In the genomic region with DNA sequence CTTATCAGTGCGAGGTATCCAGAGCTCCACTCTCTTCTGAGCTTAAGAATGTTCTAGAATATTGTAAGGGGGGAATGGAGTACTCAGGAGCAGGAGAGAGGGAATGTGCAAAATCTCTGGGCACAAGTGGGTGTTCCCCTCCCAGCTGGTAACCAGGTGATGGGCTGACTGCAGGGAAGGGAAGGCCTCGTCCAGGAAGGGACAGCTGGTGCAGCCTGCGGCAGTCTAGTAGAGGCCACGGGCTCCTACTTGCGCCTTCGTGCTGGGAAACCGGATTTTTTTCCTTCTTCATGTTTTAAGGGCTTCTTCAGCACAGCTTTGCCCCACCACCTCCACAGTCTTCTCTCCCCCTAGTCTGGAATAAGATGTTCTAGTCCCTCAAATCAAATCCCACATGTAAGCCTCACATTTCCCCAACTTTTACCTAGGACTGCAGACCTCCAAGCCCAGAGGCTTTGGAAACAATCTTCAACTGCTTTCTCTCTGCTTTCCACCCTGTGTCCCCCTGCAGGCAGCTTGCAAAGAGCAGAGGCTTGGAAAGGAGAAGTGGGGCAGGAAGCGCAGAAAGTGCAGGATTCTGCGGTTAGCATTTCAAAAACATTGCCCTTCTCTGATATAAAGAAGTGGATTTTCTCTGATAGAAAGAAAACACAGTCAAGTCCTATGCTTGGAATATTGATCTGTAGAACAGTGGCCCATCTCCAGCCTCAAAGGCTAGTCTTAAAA, we compare ENCODE assay signal across 11 cellular contexts. TPM values are rescaled to one million over a fixed set of nuclear protein-coding genes. Genes with fewer than 3 reads are reported as not detected.
DNase-seq lines count a peak whose midpoint lies in the region; ATAC-seq, FAIRE-seq and TF ChIP-seq lines count a peak whose summit lies in the region.
"Had no signal": no experiment of that assay in that cellular context is flagged by ENCODE, and none has a peak within 500 bp of the region (broad histone marks: within the 10 kb centered on the region; RNA-seq: fewer than 3 reads in every experiment).

No MANE protein-coding gene starts in this region.

- no TSS peak for BruUV-seq in endothelial cell of umbilical vein (replicated peaks; lab: Mats Ljungman, UMichigan)

- no peaks in the 10 kb centered on the region for H3K36me3 Mint-ChIP-seq in natural killer cell

- peak overlapping the region; percentile 55 for H3K18ac ChIP-seq in neuronal stem cell (ENCODE audit: low read length)

- H2BK5ac ChIP-seq in neuronal stem cell (ENCODE audit: low read length), result no peak overlapping the region

- TF ChIP-seq CTCF in endothelial cell of umbilical vein (IDR thresholded peaks at IDR 0.05; ENCODE audit: extremely low read depth in 1 of 2, insufficient read depth in 1 of 2, low read depth in 1 of 2, low read length in 2 of 2), result peak in 1 of 2 donors; percentile 23
- no peak for TF ChIP-seq CTCF in gastroesophageal sphincter (IDR thresholded peaks at IDR 0.05)
- TF ChIP-seq CTCF in natural killer cell (IDR thresholded peaks at IDR 0.05), result no peak

- POLR2A ChIA-PET in endothelial cell of umbilical vein (lab: Charles Lee), result no interaction called here

- no peak overlapping the region for H2AK5ac ChIP-seq in neuronal stem cell (ENCODE audit: low read depth, low read length)

- no peak for FAIRE-seq in endothelial cell of umbilical vein (lab: Jason Lieb, UNC)

- H3K4me2 ChIP-seq in endothelial cell of umbilical vein (ENCODE audit: insufficient read depth, low read length), result no peak overlapping the region
- no peak overlapping the region for H3K4me2 ChIP-seq in neuronal stem cell (ENCODE audit: insufficient read depth, low read length, poor library complexity, severe bottlenecking)

- H3K36me3 ChIP-seq in endothelial cell of umbilical vein (ENCODE audit: control insufficient read depth in 2 of 2, extremely low read depth in 1 of 2, insufficient read depth in 2 of 2, low read length in 2 of 2) (no peaks in the 10 kb centered on the region), neuronal stem cell (replicated peaks in 1 of 2; ENCODE audit: control insufficient read depth in 2 of 2, insufficient read depth in 2 of 2, low read length in 2 of 2) (no peaks in the 10 kb centered on the region), gastroesophageal sphincter (no peaks in the 10 kb centered on the region)
- H3K36me3 ChIP-seq: gastrocnemius medialis had no signal

- H3K9ac ChIP-seq in endothelial cell of umbilical vein (replicated peaks; ENCODE audit: extremely low read depth, insufficient read depth, low read length), result no peak overlapping the region
- no peak overlapping the region for H3K9ac ChIP-seq in neuronal stem cell (ENCODE audit: low read depth, low read length, poor library complexity)

- H3K9me3 ChIP-seq in endothelial cell of umbilical vein (replicated peaks; ENCODE audit: control insufficient read depth, insufficient read depth, low read length), result no peaks in the 10 kb centered on the region
- H3K9me3 ChIP-seq in neuronal stem cell (replicated peaks in 1 of 2; ENCODE audit: control insufficient read depth in 2 of 2, insufficient read depth in 1 of 2, low read depth in 1 of 2, low read length in 2 of 2), result no peaks in the 10 kb centered on the region
- no peaks in the 10 kb centered on the region for H3K9me3 ChIP-seq in gastroesophageal sphincter
- H3K9me3 ChIP-seq: gastrocnemius medialis had no signal

- CTCF ChIA-PET in endothelial cell of umbilical vein (lab: Charles Lee), result interaction anchor here (0.8 to 1.8 kb wide), 5 partner anchors 12 to 177 kb away, joined by 3 to 7 read pairs (median 4); partner anchors contain the start of gene CGNL1

- no peak overlapping the region for H2BK12ac ChIP-seq in neuronal stem cell (ENCODE audit: low read length)

- dilution Hi-C loops in endothelial cell of umbilical vein (cut with MboI; ENCODE audit: extremely low pct_ligation_motif_present, low sequenced_read_pairs), result no loop called here

- no CpG with 5 or more reads among the region's 9 CpGs for WGBS in neuronal stem cell (ENCODE audit: extremely low coverage in 2 of 2, insufficient read length in 2 of 2, insufficient replicate concordance in 1 of 2), 2 donors
- 61 to 75% methylated on average over 2 to 9 of the region's 9 CpGs for WGBS in gastroesophageal sphincter (ENCODE audit: low coverage in 1 of 2), 2 donors

- H3K79me2 ChIP-seq in endothelial cell of umbilical vein (ENCODE audit: control insufficient read depth, insufficient read depth, low read length), result no peaks in the 10 kb centered on the region

- no peaks in the 10 kb centered on the region for H4K20me1 ChIP-seq in endothelial cell of umbilical vein (replicated peaks; ENCODE audit: control insufficient read depth, extremely low read depth, insufficient read depth, low read length)

- intact Hi-C loops in endothelial cell of umbilical vein (cut with micrococcal nuclease), result no loop called here
- intact Hi-C loops in natural killer cell (cut with micrococcal nuclease), result no loop called here

- ATAC-seq in gastroesophageal sphincter (no peak), natural killer cell (no peak)
- ATAC-seq: gastrocnemius medialis had no signal

- TF ChIP-seq EP300 in gastroesophageal sphincter (IDR thresholded peaks at IDR 0.05), result no peak

- H3K4me1 ChIP-seq in endothelial cell of umbilical vein (ENCODE audit: control insufficient read depth, extremely low read depth, insufficient read depth, low read length), result no peaks in the 10 kb centered on the region
- no peaks in the 10 kb centered on the region for H3K4me1 ChIP-seq in neuronal stem cell (ENCODE audit: control insufficient read depth in 2 of 2, insufficient read depth in 1 of 2, low read depth in 1 of 2, low read length in 2 of 2)
- H3K4me1 ChIP-seq in gastroesophageal sphincter, result peaks cover 0 to 4% (median 0%) of the 10 kb centered on the region in 3 donors
- H3K4me1 ChIP-seq: gastrocnemius medialis had no signal

- no peaks in the 10 kb centered on the region for H3K9me1 ChIP-seq in endothelial cell of umbilical vein (replicated peaks; ENCODE audit: control insufficient read depth, extremely low read depth, insufficient read depth, low read length)

- H3K23ac ChIP-seq in neuronal stem cell (ENCODE audit: low read depth, low read length, poor library complexity), result no peak overlapping the region

- peak; percentile 10 for DNase-seq in ELR (ENCODE audit: low read depth)
- peak; percentile 85 for DNase-seq in NOMO-1 treated with DMSO at 0.1 percent for 48 hours (lab: John Stamatoyannopoulos, UW; ENCODE audit: unreplicated experiment)
- peak; percentile 14 for DNase-seq in endothelial cell of umbilical vein (ENCODE audit: low read depth, low spot score)
- no peak for DNase-seq in neuronal stem cell (ENCODE audit: low spot score)
- no peak for DNase-seq in central memory CD4-positive, alpha-beta T cell
- no peak for DNase-seq in natural killer cell
- DNase-seq in 8988T, result no peak
- DNase-seq: activated B cell treated with CpG ODN at 0.5 μM for 24 hours, gastrocnemius medialis, NCI-H524 treated with DMSO at 0.1 percent for 48 hours had no signal

- TF ChIP-seq POLR2A in endothelial cell of umbilical vein (IDR thresholded peaks at IDR 0.05; ENCODE audit: low read depth, low read length) (no peak), gastroesophageal sphincter (IDR thresholded peaks at IDR 0.05) (no peak)

- H4K8ac ChIP-seq in neuronal stem cell (ENCODE audit: low read depth, low read length), result no peak overlapping the region

- no peak overlapping the region for H3K14ac ChIP-seq in neuronal stem cell (ENCODE audit: low read length)

- H3K4ac ChIP-seq in neuronal stem cell (ENCODE audit: low read length), result no peak overlapping the region

- no peaks in the 10 kb centered on the region for H3K27me3 Mint-ChIP-seq in natural killer cell (ENCODE audit: low read depth in 2 of 2)
- H3K27me3 Mint-ChIP-seq: activated B cell treated with CpG ODN at 0.5 μM for 24 hours had no signal

- H3K27me3 ChIP-seq in endothelial cell of umbilical vein (ENCODE audit: control insufficient read depth in 2 of 2, insufficient read depth in 2 of 2, low read length in 2 of 2) (no peaks in the 10 kb centered on the region), neuronal stem cell (ENCODE audit: control insufficient read depth in 3 of 3, insufficient read depth in 3 of 3, low read depth in 1 of 3, low read length in 3 of 3) (no peaks in the 10 kb centered on the region), gastroesophageal sphincter (no peaks in the 10 kb centered on the region)
- H3K27me3 ChIP-seq: gastrocnemius medialis had no signal

- no peak overlapping the region for H3K27ac ChIP-seq in endothelial cell of umbilical vein (ENCODE audit: insufficient read depth, low read depth, low read length)
- no peak overlapping the region for H3K27ac ChIP-seq in neuronal stem cell (replicated peaks; ENCODE audit: low read length)
- H3K27ac ChIP-seq in gastroesophageal sphincter, result no peak overlapping the region
- H3K27ac ChIP-seq: gastrocnemius medialis had no signal

- H2BK120ac ChIP-seq in neuronal stem cell (ENCODE audit: low read depth, low read length), result no peak overlapping the region

- H2BK15ac ChIP-seq in neuronal stem cell (ENCODE audit: low read length), result no peak overlapping the region

- H3K27ac Mint-ChIP-seq in natural killer cell, result no peak overlapping the region
- H3K27ac Mint-ChIP-seq: activated B cell treated with CpG ODN at 0.5 μM for 24 hours had no signal

- no peak overlapping the region for H3K4me3 Mint-ChIP-seq in natural killer cell
- H3K4me3 Mint-ChIP-seq: activated B cell treated with CpG ODN at 0.5 μM for 24 hours had no signal

- no peaks in the 10 kb centered on the region for H3K4me1 Mint-ChIP-seq in natural killer cell

- H3K9me3 Mint-ChIP-seq in natural killer cell, result no peaks in the 10 kb centered on the region
- H3K9me3 Mint-ChIP-seq: activated B cell treated with CpG ODN at 0.5 μM for 24 hours had no signal

- no peaks in the 10 kb centered on the region for H3K79me1 ChIP-seq in neuronal stem cell (ENCODE audit: low read depth, low read length)

- no peak overlapping the region for H3K4me3 ChIP-seq in endothelial cell of umbilical vein (replicated peaks in 1 of 3; ENCODE audit: insufficient read depth in 1 of 3, low read depth in 1 of 3, low read length in 3 of 3)
- no peak overlapping the region for H3K4me3 ChIP-seq in neuronal stem cell (ENCODE audit: low read length in 2 of 2)
- H3K4me3 ChIP-seq in gastroesophageal sphincter, result no peak overlapping the region
- H3K4me3 ChIP-seq: gastrocnemius medialis had no signal

- no peak overlapping the region for H2AFZ ChIP-seq in endothelial cell of umbilical vein (ENCODE audit: low read depth, low read length)
- H2AFZ ChIP-seq in neuronal stem cell (ENCODE audit: low read length), result peak overlapping the region; percentile 70

- no peak overlapping the region for H4K91ac ChIP-seq in neuronal stem cell (ENCODE audit: low read depth, low read length, poor library complexity)

RNA-seq across cellular contexts. Expression of gene CGNL1, which starts 11.9 kb away (rescaled TPM):
- total RNA-seq in endothelial cell of umbilical vein, result 25.7 and 27.1 TPM in 2 replicates
- 5.9 and 6.9 TPM in 2 replicates for polyA plus RNA-seq in endothelial cell of umbilical vein
- polyA plus RNA-seq in endothelial cell of umbilical vein (2011; cell fraction: cytosol; rRNA removed), result 8.8 and 9.0 TPM in 2 replicates
- polyA plus RNA-seq in endothelial cell of umbilical vein (2011; cell fraction: nucleus; rRNA removed), result 20.6 and 21.6 TPM in 2 replicates
- 10.4 and 16.7 TPM in 2 replicates for polyA plus RNA-seq in endothelial cell of umbilical vein (2012)
- polyA minus RNA-seq in endothelial cell of umbilical vein, result 20.0 and 23.6 TPM in 2 replicates
- not detected for polyA minus RNA-seq in endothelial cell of umbilical vein (2011; cell fraction: cytosol; rRNA and poly(A)+ RNA removed)
- polyA minus RNA-seq in endothelial cell of umbilical vein (2011; cell fraction: nucleus; rRNA and poly(A)+ RNA removed), result 21.5 and 22.7 TPM in 2 replicates
- polyA plus RNA-seq in neuronal stem cell (2013, experiment 1 of 2), result 2.3 TPM
- polyA plus RNA-seq in neuronal stem cell (2013, experiment 2 of 2), result 2.3 TPM
- total RNA-seq in gastroesophageal sphincter, result 10 to 100 TPM in 3 of 4 donors, 1 to 10 TPM in 1; 8.5 to 36.4 (median 16.7) TPM
- total RNA-seq in natural killer cell, result not detected

Comparison
In these comparisons a context has a peak if more than half of its experiments do, and no peak if none do; other contexts are left out.
1. DNase-seq: peak in ELR (single experiment), NOMO-1 treated with DMSO at 0.1 percent for 48 hours (single experiment) and endothelial cell of umbilical vein (single experiment); none in neuronal stem cell (single experiment), central memory CD4-positive, alpha-beta T cell (single experiment), natural killer cell (single experiment) and 8988T (single experiment).
2. RNA of gene CGNL1, which starts 11.9 kb away (total RNA-seq): 25.7 to 27.1 TPM in endothelial cell of umbilical vein and 8.5 to 36.4 TPM in gastroesophageal sphincter; not detected in natural killer cell; every median in the first group is over 4 times any median in the second.